In the genomic region with DNA sequence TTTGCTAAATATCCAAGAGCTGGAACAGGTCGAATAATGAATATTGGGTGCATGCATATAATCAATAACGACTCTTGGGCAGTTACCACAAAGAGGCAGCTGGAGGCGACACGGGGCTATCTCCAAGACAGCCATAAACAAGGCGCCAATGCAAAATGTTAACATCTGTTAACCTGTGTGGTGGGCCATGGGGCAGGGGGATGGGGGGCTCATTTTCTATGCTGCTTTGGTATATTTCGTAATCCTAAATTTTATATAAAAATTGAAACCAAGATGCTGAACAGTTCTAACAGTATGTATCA, we compare ENCODE assay signal across 8 cellular contexts. TPM values are rescaled to one million over a fixed set of nuclear protein-coding genes. Genes with fewer than 3 reads are reported as not detected.
DNase-seq lines count a peak whose midpoint lies in the region; ATAC-seq and TF ChIP-seq lines count a peak whose summit lies in the region.

No MANE protein-coding gene starts in this region.

- H3K4me3 ChIP-seq in esophagus squamous epithelium (peak overlapping the region in 1 of 4 donors; percentile 88), skeletal muscle satellite cell (ENCODE audit: low read length) (no peak overlapping the region)

- TF ChIP-seq CTCF in esophagus squamous epithelium (IDR thresholded peaks at IDR 0.05) (no peak), GM20000 (IDR thresholded peaks at IDR 0.05; ENCODE audit: extremely low read depth, missing control alignments) (no peak)

- H3K4me2 ChIP-seq in skeletal muscle satellite cell (ENCODE audit: low read length): peak overlapping the region; percentile 98

- 26 to 37% methylated on average over 6 of the region's 6 CpGs for WGBS in esophagus squamous epithelium, 2 donors

- no peak for ATAC-seq in HG03095 (IDR thresholded peaks at IDR 0.05; ENCODE audit: unreplicated experiment)
- no peak for ATAC-seq in HG02884 (IDR thresholded peaks at IDR 0.05; ENCODE audit: unreplicated experiment)

- intact Hi-C loops in esophagus squamous epithelium (cut with DNase I): loop anchor here (10.0 kb wide), 1 partner anchor 124 kb away; a partner anchor contains a TSS

- H3K4me1 ChIP-seq in esophagus squamous epithelium (peaks cover 42 to 75% (median 58%) of the 10 kb centered on the region in 3 donors), skeletal muscle satellite cell (ENCODE audit: control insufficient read depth, insufficient read depth, low read length) (peaks cover 45% of the 10 kb centered on the region)

- peak; percentile 80 for DNase-seq in DMS 273 (lab: John Stamatoyannopoulos, UW; ENCODE audit: unreplicated experiment)
- no peak for DNase-seq in DMS 273 treated with DMSO at 0.1 percent for 48 hours (lab: John Stamatoyannopoulos, UW)
- DNase-seq in SK-N-DZ (ENCODE audit: low spot score): peak; percentile 53
- DNase-seq in esophagus squamous epithelium (lab: John Stamatoyannopoulos, UW): no peak
- no peak for DNase-seq in GM20000 (ENCODE audit: low spot score)

- no peak for TF ChIP-seq POLR2A in esophagus squamous epithelium (IDR thresholded peaks at IDR 0.05)

- H3K27me3 ChIP-seq in esophagus squamous epithelium (no peaks in the 10 kb centered on the region), skeletal muscle satellite cell (ENCODE audit: control insufficient read depth, insufficient read depth, low read length) (no peaks in the 10 kb centered on the region)

- no peaks in the 10 kb centered on the region for H3K9me3 ChIP-seq in esophagus squamous epithelium
- H3K9me3 ChIP-seq in skeletal muscle satellite cell (replicated peaks; ENCODE audit: low read length): no peaks in the 10 kb centered on the region

- peak overlapping the region; percentile 96 to 100 (median 99) for H3K27ac ChIP-seq in esophagus squamous epithelium

- H3K9ac ChIP-seq in skeletal muscle satellite cell (ENCODE audit: low read depth, low read length): no peak overlapping the region

- H3K36me3 ChIP-seq in esophagus squamous epithelium (no peaks in the 10 kb centered on the region), skeletal muscle satellite cell (ENCODE audit: insufficient read depth, low read length) (no peaks in the 10 kb centered on the region)

RNA-seq across cellular contexts. Expression of a gene that starts 1.3 kb away (rescaled TPM):
- 35.7 and 40.3 TPM in 2 replicates for polyA plus RNA-seq in SK-N-DZ (2014; cell fraction: cytosol; rRNA removed)
- 121 and 159 TPM in 2 replicates for polyA plus RNA-seq in SK-N-DZ (2014; cell fraction: nucleus; rRNA removed)
- total RNA-seq in esophagus squamous epithelium: 10 to 100 TPM in 3 of 4 donors, 1 to 10 TPM in 1; 8.8 to 23.1 (median 15.5) TPM
- total RNA-seq in skeletal muscle satellite cell (2012; rRNA removed): 2.5 and 4.6 TPM in 2 replicates

RNA-seq across cellular contexts. Expression of a gene that starts 10.7 kb away (rescaled TPM):
- polyA plus RNA-seq in SK-N-DZ (2014; cell fraction: cytosol; rRNA removed): 0.24 and 0.45 TPM in 2 replicates
- polyA plus RNA-seq in SK-N-DZ (2014; cell fraction: nucleus; rRNA removed): 0.33 and 1.3 TPM in 2 replicates
- total RNA-seq in esophagus squamous epithelium: under 1 TPM in 1 of 4 donors, not detected in 3; under 0.01 TPM
- total RNA-seq in skeletal muscle satellite cell (2012; rRNA removed): not detected in 2 replicates

Comparison
In these comparisons a context has a peak if more than half of its experiments do, and no peak if none do; other contexts are left out.
1. DNase-seq: peak in DMS 273 (single experiment) and SK-N-DZ (single experiment); none in DMS 273 treated with DMSO at 0.1 percent for 48 hours (single experiment), esophagus squamous epithelium (single experiment) and GM20000 (single experiment).